ENCODE assay signal across 1 cellular context in genomic region chr6:3085074-3085473, GRCh38.
TF ChIP-seq lines count a peak whose summit lies in the region.

No MANE protein-coding gene starts in this region.

TF ChIP-seq in IMR-90, 13 proteins besides CTCF, POLR2A, EP300 and RAD21 (continued from another document):
- no peak for TF ChIP-seq ELK1 (IDR thresholded peaks at IDR 0.05; ENCODE audit: borderline replicate concordance, low read depth, low read length)
- TF ChIP-seq NFE2L2 (IDR thresholded peaks at IDR 0.05; ENCODE audit: low read depth, low read length): no peak
- no peak for TF ChIP-seq SMC3 (IDR thresholded peaks at IDR 0.05; ENCODE audit: low read depth, low read length)
- TF ChIP-seq CHD1 (IDR thresholded peaks at IDR 0.05; ENCODE audit: low read depth, low read length): no peak
- no peak for TF ChIP-seq MXI1 (IDR thresholded peaks at IDR 0.05; ENCODE audit: borderline replicate concordance, low read depth, low read length)
- no peak for TF ChIP-seq BHLHE40 (IDR thresholded peaks at IDR 0.05; ENCODE audit: low read depth, low read length)
- no peak for TF ChIP-seq USF2 (IDR thresholded peaks at IDR 0.05; ENCODE audit: low read depth, low read length)
- TF ChIP-seq RCOR1 (IDR thresholded peaks at IDR 0.05; ENCODE audit: insufficient replicate concordance, low read length): no peak
- no peak for TF ChIP-seq MAZ (IDR thresholded peaks at IDR 0.05; ENCODE audit: borderline replicate concordance, low read depth, low read length)
